In genomic region chr20:21028436-21028835, GRCh38 we compare ENCODE assay signal across 1 cellular context.
TF ChIP-seq lines count a peak whose summit lies in the region.

No MANE protein-coding gene starts in this region.

TF ChIP-seq in HepG2, 621 proteins besides CTCF, POLR2A, EP300 and RAD21 (continued from another document):
- peak; percentile 87; the same call in 1 of the 2 replicates for TF ChIP-seq PATZ1 (CRISPR knock-in tag; IDR thresholded peaks at IDR 0.05)
- TF ChIP-seq JUN (CRISPR knock-in tag; IDR thresholded peaks at IDR 0.05), result no peak
- TF ChIP-seq ZSCAN9 (CRISPR knock-in tag; IDR thresholded peaks at IDR 0.05; ENCODE audit: borderline replicate concordance), result no peak
- 0 out of 2 replicates have a peak, but pooled peaks have one; percentile 26 for TF ChIP-seq MAF1 (CRISPR knock-in tag; IDR thresholded peaks at IDR 0.05; ENCODE audit: borderline replicate concordance)
